1 cellular context compared by ENCODE assay signal in genomic region chr16:2882460-2883026, GRCh38.
TF ChIP-seq lines count a peak whose summit lies in the region.

No MANE protein-coding gene starts in this region.

TF ChIP-seq in HepG2, 621 proteins besides CTCF, POLR2A, EP300 and RAD21 (continues in another document):
- TF ChIP-seq, protein P1, sequence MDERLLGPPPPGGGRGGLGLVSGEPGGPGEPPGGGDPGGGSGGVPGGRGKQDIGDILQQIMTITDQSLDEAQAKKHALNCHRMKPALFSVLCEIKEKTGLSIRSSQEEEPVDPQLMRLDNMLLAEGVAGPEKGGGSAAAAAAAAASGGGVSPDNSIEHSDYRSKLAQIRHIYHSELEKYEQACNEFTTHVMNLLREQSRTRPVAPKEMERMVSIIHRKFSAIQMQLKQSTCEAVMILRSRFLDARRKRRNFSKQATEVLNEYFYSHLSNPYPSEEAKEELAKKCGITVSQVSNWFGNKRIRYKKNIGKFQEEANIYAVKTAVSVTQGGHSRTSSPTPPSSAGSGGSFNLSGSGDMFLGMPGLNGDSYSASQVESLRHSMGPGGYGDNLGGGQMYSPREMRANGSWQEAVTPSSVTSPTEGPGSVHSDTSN (CRISPR knock-in tag; IDR thresholded peaks at IDR 0.05), result 0 out of 2 replicates have a peak, but pooled peaks have one; percentile 42
- TF ChIP-seq SP4 (CRISPR knock-in tag; IDR thresholded peaks at IDR 0.05) (peak; percentile 85; the same call in 1 of the 2 replicates), ZNF792 (CRISPR knock-in tag; IDR thresholded peaks at IDR 0.05) (no peak), ZNF607 (CRISPR knock-in tag; IDR thresholded peaks at IDR 0.05; ENCODE audit: borderline replicate concordance) (peak; percentile 43; the same call in 1 of the 2 replicates), POLR2G (IDR thresholded peaks at IDR 0.05; ENCODE audit: low read depth, low read length) (peak; percentile 64), NR1H2 (CRISPR knock-in tag; IDR thresholded peaks at IDR 0.05; ENCODE audit: borderline replicate concordance, low read depth) (0 out of 2 replicates have a peak, but pooled peaks have one; percentile 56), IKZF4 (CRISPR knock-in tag; IDR thresholded peaks at IDR 0.05; ENCODE audit: borderline replicate concordance, low read depth, not compliant biosample characterization) (peak; percentile 43), ZNF598 (CRISPR knock-in tag; IDR thresholded peaks at IDR 0.05; ENCODE audit: borderline replicate concordance) (peak; percentile 81; the same call in 1 of the 2 replicates), AGO2 (optimal IDR thresholded peaks at IDR 0.05; ENCODE audit: low read depth, low read length) (no peak), ZNF317 (CRISPR knock-in tag; IDR thresholded peaks at IDR 0.05) (no peak), PCBP1 (IDR thresholded peaks at IDR 0.05; ENCODE audit: borderline replicate concordance, low read depth, low read length) (0 out of 2 replicates have a peak, but pooled peaks have one; percentile 3), ZNF784 (CRISPR knock-in tag; IDR thresholded peaks at IDR 0.05; ENCODE audit: borderline replicate concordance) (no peak), NFKB2 (CRISPR knock-in tag; IDR thresholded peaks at IDR 0.05; ENCODE audit: borderline replicate concordance) (peak; percentile 14; the same call in 1 of the 2 replicates), ZNF616 (CRISPR knock-in tag; IDR thresholded peaks at IDR 0.05; ENCODE audit: low read depth) (no peak), ZNF17 (CRISPR knock-in tag; IDR thresholded peaks at IDR 0.05) (no peak), CENPBD1 (CRISPR knock-in tag; IDR thresholded peaks at IDR 0.05; ENCODE audit: borderline replicate concordance, low read depth) (no peak), ZSCAN25 (CRISPR knock-in tag; IDR thresholded peaks at IDR 0.05) (peak; percentile 65; the same call in 1 of the 2 replicates), ISL2 (CRISPR knock-in tag; IDR thresholded peaks at IDR 0.05) (no peak), CREM (IDR thresholded peaks at IDR 0.05) (peak; percentile 57), CREM (CRISPR knock-in tag; IDR thresholded peaks at IDR 0.05) (no peak), ZNF878 (CRISPR knock-in tag; IDR thresholded peaks at IDR 0.05) (no peak), NFYC (CRISPR knock-in tag; IDR thresholded peaks at IDR 0.05) (peak; percentile 82), ZBTB7A (CRISPR knock-in tag; IDR thresholded peaks at IDR 0.05) (peak; percentile 45; the same call in 1 of the 2 replicates), PLRG1 (conservative IDR thresholded peaks at IDR 0.05) (no peak), DR1 (CRISPR knock-in tag; IDR thresholded peaks at IDR 0.05) (peak; percentile 67; the same call in 1 of the 2 replicates), ZNF761 (CRISPR knock-in tag; conservative IDR thresholded peaks at IDR 0.05) (0 out of 2 replicates have a peak, but pooled peaks have one; percentile 42), CBFB (CRISPR knock-in tag; IDR thresholded peaks at IDR 0.05) (no peak), ERF (CRISPR knock-in tag; IDR thresholded peaks at IDR 0.05) (no peak; the same call in 1 of the 2 replicates), PHF21A (CRISPR knock-in tag; IDR thresholded peaks at IDR 0.05) (peak; percentile 47; the same call in 1 of the 2 replicates), ZNF691 (CRISPR knock-in tag; IDR thresholded peaks at IDR 0.05; ENCODE audit: borderline replicate concordance, low read depth) (0 out of 2 replicates have a peak, but pooled peaks have one; percentile 3), SMAD9 (CRISPR knock-in tag; IDR thresholded peaks at IDR 0.05) (no peak), ZNF33B (CRISPR knock-in tag; IDR thresholded peaks at IDR 0.05) (no peak), FOXO4 (CRISPR knock-in tag; conservative IDR thresholded peaks at IDR 0.05) (no peak), PRDM10 (CRISPR knock-in tag; IDR thresholded peaks at IDR 0.05; ENCODE audit: low read depth) (peak; percentile 48; the same call in 1 of the 2 replicates)
- TF ChIP-seq, protein P2, sequence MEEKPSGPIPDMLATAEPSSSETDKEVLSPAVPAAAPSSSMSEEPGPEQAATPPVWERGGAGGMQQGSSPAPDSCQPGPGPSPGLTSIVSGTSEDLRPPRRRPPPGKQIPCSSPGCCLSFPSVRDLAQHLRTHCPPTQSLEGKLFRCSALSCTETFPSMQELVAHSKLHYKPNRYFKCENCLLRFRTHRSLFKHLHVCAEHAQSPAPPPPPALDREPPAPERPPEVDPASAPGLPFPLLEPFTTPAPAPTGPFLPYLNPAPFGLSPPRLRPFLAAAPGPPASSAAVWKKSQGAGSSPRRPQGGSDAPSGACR (CRISPR knock-in tag; IDR thresholded peaks at IDR 0.05), result peak; percentile 64; the same call in 1 of the 2 replicates
- TF ChIP-seq, protein P3, sequence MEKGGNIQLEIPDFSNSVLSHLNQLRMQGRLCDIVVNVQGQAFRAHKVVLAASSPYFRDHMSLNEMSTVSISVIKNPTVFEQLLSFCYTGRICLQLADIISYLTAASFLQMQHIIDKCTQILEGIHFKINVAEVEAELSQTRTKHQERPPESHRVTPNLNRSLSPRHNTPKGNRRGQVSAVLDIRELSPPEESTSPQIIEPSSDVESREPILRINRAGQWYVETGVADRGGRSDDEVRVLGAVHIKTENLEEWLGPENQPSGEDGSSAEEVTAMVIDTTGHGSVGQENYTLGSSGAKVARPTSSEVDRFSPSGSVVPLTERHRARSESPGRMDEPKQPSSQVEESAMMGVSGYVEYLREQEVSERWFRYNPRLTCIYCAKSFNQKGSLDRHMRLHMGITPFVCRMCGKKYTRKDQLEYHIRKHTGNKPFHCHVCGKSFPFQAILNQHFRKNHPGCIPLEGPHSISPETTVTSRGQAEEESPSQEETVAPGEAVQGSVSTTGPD (CRISPR knock-in tag; IDR thresholded peaks at IDR 0.05), result no peak
- TF ChIP-seq, protein P4, sequence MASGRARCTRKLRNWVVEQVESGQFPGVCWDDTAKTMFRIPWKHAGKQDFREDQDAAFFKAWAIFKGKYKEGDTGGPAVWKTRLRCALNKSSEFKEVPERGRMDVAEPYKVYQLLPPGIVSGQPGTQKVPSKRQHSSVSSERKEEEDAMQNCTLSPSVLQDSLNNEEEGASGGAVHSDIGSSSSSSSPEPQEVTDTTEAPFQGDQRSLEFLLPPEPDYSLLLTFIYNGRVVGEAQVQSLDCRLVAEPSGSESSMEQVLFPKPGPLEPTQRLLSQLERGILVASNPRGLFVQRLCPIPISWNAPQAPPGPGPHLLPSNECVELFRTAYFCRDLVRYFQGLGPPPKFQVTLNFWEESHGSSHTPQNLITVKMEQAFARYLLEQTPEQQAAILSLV (CRISPR knock-in tag; IDR thresholded peaks at IDR 0.05; ENCODE audit: borderline replicate concordance), result no peak; the same call in 1 of the 2 replicates
- TF ChIP-seq, protein P5, sequence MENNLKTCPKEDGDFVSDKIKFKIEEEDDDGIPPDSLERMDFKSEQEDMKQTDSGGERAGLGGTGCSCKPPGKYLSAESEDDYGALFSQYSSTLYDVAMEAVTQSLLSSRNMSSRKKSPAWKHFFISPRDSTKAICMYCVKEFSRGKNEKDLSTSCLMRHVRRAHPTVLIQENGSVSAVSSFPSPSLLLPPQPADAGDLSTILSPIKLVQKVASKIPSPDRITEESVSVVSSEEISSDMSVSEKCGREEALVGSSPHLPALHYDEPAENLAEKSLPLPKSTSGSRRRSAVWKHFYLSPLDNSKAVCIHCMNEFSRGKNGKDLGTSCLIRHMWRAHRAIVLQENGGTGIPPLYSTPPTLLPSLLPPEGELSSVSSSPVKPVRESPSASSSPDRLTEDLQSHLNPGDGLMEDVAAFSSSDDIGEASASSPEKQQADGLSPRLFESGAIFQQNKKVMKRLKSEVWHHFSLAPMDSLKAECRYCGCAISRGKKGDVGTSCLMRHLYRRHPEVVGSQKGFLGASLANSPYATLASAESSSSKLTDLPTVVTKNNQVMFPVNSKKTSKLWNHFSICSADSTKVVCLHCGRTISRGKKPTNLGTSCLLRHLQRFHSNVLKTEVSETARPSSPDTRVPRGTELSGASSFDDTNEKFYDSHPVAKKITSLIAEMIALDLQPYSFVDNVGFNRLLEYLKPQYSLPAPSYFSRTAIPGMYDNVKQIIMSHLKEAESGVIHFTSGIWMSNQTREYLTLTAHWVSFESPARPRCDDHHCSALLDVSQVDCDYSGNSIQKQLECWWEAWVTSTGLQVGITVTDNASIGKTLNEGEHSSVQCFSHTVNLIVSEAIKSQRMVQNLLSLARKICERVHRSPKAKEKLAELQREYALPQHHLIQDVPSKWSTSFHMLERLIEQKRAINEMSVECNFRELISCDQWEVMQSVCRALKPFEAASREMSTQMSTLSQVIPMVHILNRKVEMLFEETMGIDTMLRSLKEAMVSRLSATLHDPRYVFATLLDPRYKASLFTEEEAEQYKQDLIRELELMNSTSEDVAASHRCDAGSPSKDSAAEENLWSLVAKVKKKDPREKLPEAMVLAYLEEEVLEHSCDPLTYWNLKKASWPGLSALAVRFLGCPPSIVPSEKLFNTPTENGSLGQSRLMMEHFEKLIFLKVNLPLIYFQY (CRISPR knock-in tag; IDR thresholded peaks at IDR 0.05; ENCODE audit: borderline replicate concordance), result peak; percentile 72; the same call in 1 of the 2 replicates
- TF ChIP-seq, protein P6, sequence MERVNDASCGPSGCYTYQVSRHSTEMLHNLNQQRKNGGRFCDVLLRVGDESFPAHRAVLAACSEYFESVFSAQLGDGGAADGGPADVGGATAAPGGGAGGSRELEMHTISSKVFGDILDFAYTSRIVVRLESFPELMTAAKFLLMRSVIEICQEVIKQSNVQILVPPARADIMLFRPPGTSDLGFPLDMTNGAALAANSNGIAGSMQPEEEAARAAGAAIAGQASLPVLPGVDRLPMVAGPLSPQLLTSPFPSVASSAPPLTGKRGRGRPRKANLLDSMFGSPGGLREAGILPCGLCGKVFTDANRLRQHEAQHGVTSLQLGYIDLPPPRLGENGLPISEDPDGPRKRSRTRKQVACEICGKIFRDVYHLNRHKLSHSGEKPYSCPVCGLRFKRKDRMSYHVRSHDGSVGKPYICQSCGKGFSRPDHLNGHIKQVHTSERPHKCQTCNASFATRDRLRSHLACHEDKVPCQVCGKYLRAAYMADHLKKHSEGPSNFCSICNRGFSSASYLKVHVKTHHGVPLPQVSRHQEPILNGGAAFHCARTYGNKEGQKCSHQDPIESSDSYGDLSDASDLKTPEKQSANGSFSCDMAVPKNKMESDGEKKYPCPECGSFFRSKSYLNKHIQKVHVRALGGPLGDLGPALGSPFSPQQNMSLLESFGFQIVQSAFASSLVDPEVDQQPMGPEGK (CRISPR knock-in tag; IDR thresholded peaks at IDR 0.05), result peak; percentile 58; the same call in 1 of the 2 replicates
- TF ChIP-seq, protein P7, sequence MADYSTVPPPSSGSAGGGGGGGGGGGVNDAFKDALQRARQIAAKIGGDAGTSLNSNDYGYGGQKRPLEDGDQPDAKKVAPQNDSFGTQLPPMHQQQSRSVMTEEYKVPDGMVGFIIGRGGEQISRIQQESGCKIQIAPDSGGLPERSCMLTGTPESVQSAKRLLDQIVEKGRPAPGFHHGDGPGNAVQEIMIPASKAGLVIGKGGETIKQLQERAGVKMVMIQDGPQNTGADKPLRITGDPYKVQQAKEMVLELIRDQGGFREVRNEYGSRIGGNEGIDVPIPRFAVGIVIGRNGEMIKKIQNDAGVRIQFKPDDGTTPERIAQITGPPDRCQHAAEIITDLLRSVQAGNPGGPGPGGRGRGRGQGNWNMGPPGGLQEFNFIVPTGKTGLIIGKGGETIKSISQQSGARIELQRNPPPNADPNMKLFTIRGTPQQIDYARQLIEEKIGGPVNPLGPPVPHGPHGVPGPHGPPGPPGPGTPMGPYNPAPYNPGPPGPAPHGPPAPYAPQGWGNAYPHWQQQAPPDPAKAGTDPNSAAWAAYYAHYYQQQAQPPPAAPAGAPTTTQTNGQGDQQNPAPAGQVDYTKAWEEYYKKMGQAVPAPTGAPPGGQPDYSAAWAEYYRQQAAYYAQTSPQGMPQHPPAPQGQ (CRISPR knock-in tag; IDR thresholded peaks at IDR 0.05; ENCODE audit: borderline replicate concordance), result no peak
